In genomic region chr2:241224068-241224850, GRCh38 we compare ENCODE assay signal across 9 cellular contexts. TPM values are rescaled to one million over a fixed set of nuclear protein-coding genes. Genes with fewer than 3 reads are reported as not detected.
DNase-seq lines count a peak whose midpoint lies in the region; ATAC-seq and TF ChIP-seq lines count a peak whose summit lies in the region.
"Had no signal": no experiment of that assay in that cellular context is flagged by ENCODE, and none has a peak within 500 bp of the region (broad histone marks: within the 10 kb centered on the region; RNA-seq: fewer than 3 reads in every experiment).

No MANE protein-coding gene starts in this region.

- no peaks in the 10 kb centered on the region for H3K27me3 ChIP-seq in DND-41 (ENCODE audit: insufficient read depth, low read length, poor library complexity)
- no peaks in the 10 kb centered on the region for H3K27me3 ChIP-seq in SK-N-SH (ENCODE audit: insufficient read depth)
- H3K27me3 ChIP-seq: neutrophil had no signal

- H3F3A ChIP-seq in SK-N-SH (replicated peaks; ENCODE audit: insufficient read depth) = peaks cover 23% of the 10 kb centered on the region

- H2AFZ ChIP-seq in DND-41 (ENCODE audit: low read depth, low read length) (no peak overlapping the region), SK-N-SH (ENCODE audit: low read depth) (no peak overlapping the region)

- no peaks in the 10 kb centered on the region for H3K9me3 ChIP-seq in DND-41 (ENCODE audit: insufficient read depth, low read length, severe bottlenecking)
- no peaks in the 10 kb centered on the region for H3K9me3 ChIP-seq in SK-N-SH
- H3K9me3 ChIP-seq: neutrophil had no signal

- H3K4me2 ChIP-seq in DND-41 (ENCODE audit: insufficient read depth, low read length) = no peak overlapping the region
- H3K4me2 ChIP-seq in SK-N-SH = no peak overlapping the region

- peaks cover 5% of the 10 kb centered on the region for H3K9me3 Mint-ChIP-seq in nephron progenitor cell

- H4K20me1 ChIP-seq in DND-41 (ENCODE audit: insufficient read depth, low read length) (peaks cover 14% of the 10 kb centered on the region), SK-N-SH (ENCODE audit: insufficient read depth) (peaks cover 24% of the 10 kb centered on the region)

- peak; percentile 16; the same call in 1 of the 3 replicates for ATAC-seq in DND-41 (ENCODE audit: insufficient read depth, low read depth)

- H3K27me3 Mint-ChIP-seq in nephron progenitor cell (ENCODE audit: low read depth, poor library complexity) = peaks cover 4% of the 10 kb centered on the region

- no peak overlapping the region for H3K27ac ChIP-seq in DND-41 (ENCODE audit: low read length)
- H3K27ac ChIP-seq in SK-N-SH (ENCODE audit: low read depth in 2 of 2, low read length in 1 of 2) = peak overlapping the region; percentile 6 to 56; a peak in 3 of 4 replicates
- H3K27ac ChIP-seq: neutrophil had no signal

- peaks cover 43% of the 10 kb centered on the region for H3K4me1 Mint-ChIP-seq in nephron progenitor cell

- peaks cover 36% of the 10 kb centered on the region for H3K36me3 ChIP-seq in DND-41 (ENCODE audit: insufficient read depth, low read length)
- peaks cover 4 to 32% of the 10 kb centered on the region in 2 experiments for H3K36me3 ChIP-seq in SK-N-SH (replicated peaks in 1 of 2; ENCODE audit: control insufficient read depth in 1 of 2, insufficient read depth in 2 of 2, low read length in 1 of 2)

- peaks cover 29% of the 10 kb centered on the region for H3K36me3 Mint-ChIP-seq in nephron progenitor cell (ENCODE audit: low read depth)

- WGBS in SK-N-SH (ENCODE audit: low lambda C conversion rate) = 66% methylated on average over 17 of the region's 24 CpGs

- no peaks in the 10 kb centered on the region for H3K9me2 ChIP-seq in SK-N-SH

- DNase-seq in DND-41 (no peak), SK-N-SH (peak; percentile 91), fibroblast of mammary gland (ENCODE audit: low read depth) (peak; percentile 74), nephron progenitor cell (peak; percentile 35), dedifferentiated amniotic fluid mesenchymal stem cell (ENCODE audit: extremely low spot score) (no peak), germinal center (ENCODE audit: low spot score) (no peak), iPS-NIHi7 (ENCODE audit: extremely low spot score) (no peak)
- no peak for DNase-seq in activated CD4-positive, alpha-beta T cell treated with anti-CD3 and anti-CD28 coated beads, Interleukin-2, amount 50 U/mL, for 48 hours

- CTCF ChIA-PET in SK-N-SH (lab: Yijun Ruan, JAX) = interaction anchor here (1.0 to 2.7 kb wide), 3 partner anchors 12 to 373 kb away, joined by 3 to 10 read pairs (median 3); partner anchors contain the start of gene PASK

- H3K79me2 ChIP-seq in DND-41 (ENCODE audit: insufficient read depth, low read length) (no peaks in the 10 kb centered on the region), SK-N-SH (ENCODE audit: insufficient read depth) (no peaks in the 10 kb centered on the region)

- H3K4me1 ChIP-seq in DND-41 (ENCODE audit: insufficient read depth, low read length) (no peaks in the 10 kb centered on the region), SK-N-SH (ENCODE audit: control insufficient read depth in 1 of 2, insufficient read depth in 2 of 2, low read depth in 1 of 2, low read length in 1 of 2) (peaks cover 11 to 26% of the 10 kb centered on the region in 2 experiments; a peak in 2 of 4 replicates)

- TF ChIP-seq EP300 in SK-N-SH (IDR thresholded peaks at IDR 0.05; ENCODE audit: borderline replicate concordance in 1 of 2, low read depth in 1 of 2, low read length in 1 of 2) = peak in 1 of 2 experiments; percentile 46; a peak in 1 of 4 replicates

- H3K9ac ChIP-seq in DND-41 (ENCODE audit: low read depth, low read length) (no peak overlapping the region), SK-N-SH (no peak overlapping the region)

- POLR2A ChIA-PET in SK-N-SH (lab: Yijun Ruan, JAX) = interaction anchor here (0.7 to 1.7 kb wide), 2 partner anchors 13 to 404 kb away, joined by 3 to 4 read pairs; partner anchors contain the start of gene KIF1A

- no peak overlapping the region for H3K4me3 Mint-ChIP-seq in nephron progenitor cell

- TF ChIP-seq CTCF in DND-41 (IDR thresholded peaks at IDR 0.05; ENCODE audit: borderline replicate concordance, extremely low read depth, low read length, poor library complexity, severe bottlenecking) = no peak
- TF ChIP-seq CTCF in SK-N-SH (IDR thresholded peaks at IDR 0.05) = no peak
- no peak for TF ChIP-seq CTCF in fibroblast of mammary gland (conservative IDR thresholded peaks at IDR 0.05; ENCODE audit: control insufficient read depth, insufficient read depth, low read depth, low read length)
- no peak for TF ChIP-seq CTCF in nephron progenitor cell (IDR thresholded peaks at IDR 0.05)

- TF ChIP-seq RAD21 in SK-N-SH (IDR thresholded peaks at IDR 0.05; ENCODE audit: low read length) = peak; percentile 40

- H3K27ac Mint-ChIP-seq in nephron progenitor cell = peak overlapping the region; percentile 97

- H3K4me3 ChIP-seq in DND-41 (ENCODE audit: low read depth in 1 of 2, low read length in 2 of 2) (no peak overlapping the region), SK-N-SH (ENCODE audit: low read depth in 2 of 2, low read length in 1 of 2) (no peak overlapping the region), fibroblast of mammary gland (ENCODE audit: control insufficient read depth, low read depth, low read length) (no peak overlapping the region)

TF ChIP-seq in SK-N-SH, 30 proteins besides CTCF, POLR2A, EP300 and RAD21:
- TF ChIP-seq ELF1 (IDR thresholded peaks at IDR 0.05) (no peak), RCOR1 (IDR thresholded peaks at IDR 0.05; ENCODE audit: low read length) (0 out of 2 replicates have a peak, but pooled peaks have one; percentile 13), CHD2 (IDR thresholded peaks at IDR 0.05; ENCODE audit: low read length, partially characterized antibody) (peak; percentile 22), SMC3 (IDR thresholded peaks at IDR 0.05; ENCODE audit: low read depth, low read length) (peak; percentile 25; the same call in 1 of the 2 replicates), MXI1 (IDR thresholded peaks at IDR 0.05; ENCODE audit: low read depth, low read length) (peak; percentile 70; the same call in 1 of the 2 replicates)
TF ChIP-seq in SK-N-SH: peak in this region for 4.

RNA-seq across cellular contexts. Expression of gene ANO7, which starts 35.8 kb away (rescaled TPM):
- polyA plus RNA-seq in SK-N-SH (2012; rRNA removed) = 0.68 and 0.81 TPM in 2 replicates
- polyA plus RNA-seq in SK-N-SH (2012; cell fraction: cytosol; rRNA removed) = 0.44 and 1.0 TPM in 2 replicates
- 1.2 and 1.5 TPM in 2 replicates for polyA plus RNA-seq in SK-N-SH (2012; cell fraction: nucleus; rRNA removed)

Comparison
In these comparisons a context has a peak if more than half of its experiments do, and no peak if none do; other contexts are left out.
1. DNase-seq: peak in SK-N-SH (single experiment), fibroblast of mammary gland (single experiment) and nephron progenitor cell (single experiment); none in DND-41 (single experiment), dedifferentiated amniotic fluid mesenchymal stem cell (single experiment), germinal center (single experiment), activated CD4-positive, alpha-beta T cell treated with anti-CD3 and anti-CD28 coated beads, Interleukin-2, amount 50 U/mL, for 48 hours (0 of 2) and iPS-NIHi7 (single experiment).